11 cellular contexts compared by ENCODE assay signal in genomic region chr13:79407349-79407979, GRCh38. TPM values are rescaled to one million over a fixed set of nuclear protein-coding genes. Genes with fewer than 3 reads are reported as not detected.
A peak's percentile ranks its signal among the peaks of the same experiment; 100 is the strongest.
DNase-seq lines count a peak whose midpoint lies in the region; ATAC-seq, FAIRE-seq and TF ChIP-seq lines count a peak whose summit lies in the region.
"Had no signal": no experiment of that assay in that cellular context is flagged by ENCODE, and none has a peak within 500 bp of the region (broad histone marks: within the 10 kb centered on the region; RNA-seq: fewer than 3 reads in every experiment).

No MANE protein-coding gene starts in this region.

- CTCF ChIA-PET in A549 (lab: Yijun Ruan, JAX) = interaction anchor here (0.8 kb wide), 1 partner anchor 134 kb away, joined by 4 read pairs; no protein-coding TSS in a partner anchor

- no peak for TF ChIP-seq POLR2A in A549 (IDR thresholded peaks at IDR 0.05; ENCODE audit: low read length)

- H3K4me2 ChIP-seq in A549 = peak overlapping the region; percentile 78
- H3K4me2 ChIP-seq in hepatocyte = peak overlapping the region; percentile 80

- no peak for TF ChIP-seq RAD21 in A549 (conservative IDR thresholded peaks at IDR 0.05 in 1 of 2, IDR thresholded peaks at IDR 0.05 in 1 of 2)

- POLR2A ChIA-PET in A549 (lab: Yijun Ruan, JAX) = no interaction called here

- H2AFZ ChIP-seq in hepatocyte = no peak overlapping the region

- H4K20me1 ChIP-seq in hepatocyte (ENCODE audit: insufficient read depth, poor library complexity, severe bottlenecking) = peaks cover 24% of the 10 kb centered on the region

- ATAC-seq in A549 (no peak), HG03108 (IDR thresholded peaks at IDR 0.05; ENCODE audit: unreplicated experiment) (no peak), HG03469 (IDR thresholded peaks at IDR 0.05; ENCODE audit: unreplicated experiment) (no peak), HG02623 (IDR thresholded peaks at IDR 0.05; ENCODE audit: unreplicated experiment) (no peak)
- ATAC-seq: left ventricle myocardium superior had no signal

- H3K27ac ChIP-seq in A549 (peak overlapping the region in 1 of 2 experiments; percentile 12; a peak in 2 of 6 replicates), SJCRH30 (peak overlapping the region; percentile 94; the same call in 1 of the 2 replicates), hepatocyte (peak overlapping the region; percentile 100), tibial artery (no peak overlapping the region)

- H3K27me3 ChIP-seq in SJCRH30 = no peaks in the 10 kb centered on the region
- H3K27me3 ChIP-seq in hepatocyte = no peaks in the 10 kb centered on the region
- H3K27me3 ChIP-seq in tibial artery = no peaks in the 10 kb centered on the region

- no peak for TF ChIP-seq EP300 in A549 (IDR thresholded peaks at IDR 0.05)

- H3K36me3 ChIP-seq in SJCRH30 (peaks cover 7% of the 10 kb centered on the region; the same call in 1 of the 2 replicates), hepatocyte (replicated peaks; ENCODE audit: insufficient read depth, low read depth) (no peaks in the 10 kb centered on the region), tibial artery (no peaks in the 10 kb centered on the region)

- peaks cover 45% of the 10 kb centered on the region for H3K79me2 ChIP-seq in hepatocyte

- no peak for DNase-seq in A549 (ENCODE audit: low read depth in 1 of 2, low spot score in 1 of 2)
- DNase-seq in GM12864 (ENCODE audit: low read depth) = no peak
- no peak for DNase-seq in SJCRH30
- no peak for DNase-seq in hepatocyte (ENCODE audit: low spot score)
- no peak for DNase-seq in tibial artery
- DNase-seq: activated CD4-positive, CD25-positive, alpha-beta regulatory T cell treated with anti-CD3 and anti-CD28 coated beads, Interleukin-2, amount 50 U/mL, for 72 hours; IMR-90; left ventricle myocardium superior had no signal

- intact Hi-C loops in tibial artery (cut with DNase I; ENCODE audit: low total_unique reads) = no loop called here

- peaks cover 25% of the 10 kb centered on the region for H3K4me1 ChIP-seq in A549
- peaks cover 34% of the 10 kb centered on the region for H3K4me1 ChIP-seq in SJCRH30
- peaks cover 32% of the 10 kb centered on the region for H3K4me1 ChIP-seq in hepatocyte (ENCODE audit: insufficient read depth)
- peaks cover 0 to 40% (median 24%) of the 10 kb centered on the region in 4 donors for H3K4me1 ChIP-seq in tibial artery

- H3K9me2 ChIP-seq in hepatocyte (replicated peaks; ENCODE audit: insufficient read depth) = no peaks in the 10 kb centered on the region

- no peak for TF ChIP-seq CTCF in A549 (IDR thresholded peaks at IDR 0.05)
- TF ChIP-seq CTCF in GM12864 (IDR thresholded peaks at IDR 0.05; ENCODE audit: low read depth, low read length, missing control alignments) = no peak
- TF ChIP-seq CTCF in hepatocyte (IDR thresholded peaks at IDR 0.05; ENCODE audit: poor library complexity) = no peak
- TF ChIP-seq CTCF in tibial artery (IDR thresholded peaks at IDR 0.05) = no peak

- WGBS in A549 (ENCODE audit: missing lambda C conversion rate) = 86% methylated on average over 4 of the region's 4 CpGs
- WGBS in hepatocyte (ENCODE audit: low lambda C conversion rate, missing lambda C conversion rate) = 82% methylated on average over 4 of the region's 4 CpGs

- no peaks in the 10 kb centered on the region for H3K9me3 ChIP-seq in A549
- H3K9me3 ChIP-seq in SJCRH30 (replicated peaks) = no peaks in the 10 kb centered on the region
- H3K9me3 ChIP-seq in hepatocyte (ENCODE audit: low read depth) = no peaks in the 10 kb centered on the region
- H3K9me3 ChIP-seq in tibial artery = no peaks in the 10 kb centered on the region

- no peak for FAIRE-seq in A549 (lab: Jason Lieb, UNC)

- peak overlapping the region; percentile 82; the same call in 1 of the 3 replicates for H3K4me3 ChIP-seq in A549
- H3K4me3 ChIP-seq in GM12864 (ENCODE audit: low read depth, low read length) = peak overlapping the region; percentile 64; the same call in 1 of the 2 replicates
- peak overlapping the region; percentile 83 for H3K4me3 ChIP-seq in SJCRH30
- H3K4me3 ChIP-seq in hepatocyte = peak overlapping the region; percentile 89
- H3K4me3 ChIP-seq in tibial artery = no peak overlapping the region

TF ChIP-seq in A549, 52 proteins besides CTCF, POLR2A, EP300 and RAD21:
- no peak for TF ChIP-seq TP53 (CRISPR knock-in tag; IDR thresholded peaks at IDR 0.05)
- no peak for TF ChIP-seq GATA3 (IDR thresholded peaks at IDR 0.05; ENCODE audit: borderline replicate concordance)
- TF ChIP-seq, protein P1, sequence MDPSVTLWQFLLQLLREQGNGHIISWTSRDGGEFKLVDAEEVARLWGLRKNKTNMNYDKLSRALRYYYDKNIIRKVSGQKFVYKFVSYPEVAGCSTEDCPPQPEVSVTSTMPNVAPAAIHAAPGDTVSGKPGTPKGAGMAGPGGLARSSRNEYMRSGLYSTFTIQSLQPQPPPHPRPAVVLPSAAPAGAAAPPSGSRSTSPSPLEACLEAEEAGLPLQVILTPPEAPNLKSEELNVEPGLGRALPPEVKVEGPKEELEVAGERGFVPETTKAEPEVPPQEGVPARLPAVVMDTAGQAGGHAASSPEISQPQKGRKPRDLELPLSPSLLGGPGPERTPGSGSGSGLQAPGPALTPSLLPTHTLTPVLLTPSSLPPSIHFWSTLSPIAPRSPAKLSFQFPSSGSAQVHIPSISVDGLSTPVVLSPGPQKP (IDR thresholded peaks at IDR 0.05; ENCODE audit: low read depth, low read length) = no peak
- TF ChIP-seq EHF (CRISPR knock-in tag; IDR thresholded peaks at IDR 0.05) = no peak
- TF ChIP-seq MYC (IDR thresholded peaks at IDR 0.05; ENCODE audit: borderline replicate concordance, low read length) = no peak

RNA-seq across cellular contexts. Expression of gene RBM26, which starts 1.4 kb away (rescaled TPM):
- polyA plus RNA-seq in A549 (2011; rRNA removed) = 25.3 and 29.5 TPM in 2 replicates
- polyA plus RNA-seq in A549 (2012; cell fraction: cytosol; rRNA removed) = 6.4 TPM in 2 replicates
- polyA plus RNA-seq in A549 (2012; cell fraction: nucleus; rRNA removed) = 10.4 and 16.9 TPM in 2 replicates
- polyA plus RNA-seq in A549 (2017; fragmentation: RNase III; extraction: RNeasy Plus Mini Kit Qiagen cat#74134 plus additional on column Dnase treatment) = 27.7 to 29.7 TPM (median 29.4 TPM) in 3 replicates
- 12.3 and 14.5 TPM in 2 replicates for polyA minus RNA-seq in A549 (2011; rRNA and poly(A)+ RNA removed)
- total RNA-seq in SJCRH30 (2014; rRNA removed; shearing (Covaris generic)) = 79.8 and 98.3 TPM in 2 replicates
- 38.8 and 45.9 TPM in 2 replicates for total RNA-seq in hepatocyte
- 17.5 and 19.3 TPM in 2 replicates for polyA plus RNA-seq in hepatocyte

Comparison
In these comparisons a context has a peak if more than half of its experiments do, and no peak if none do; other contexts are left out.
1. H3K27ac ChIP-seq: peak in SJCRH30 (single experiment) and hepatocyte (single experiment); none in tibial artery (0 of 2).
2. H3K4me3 ChIP-seq: peak in A549 (single experiment), GM12864 (single experiment), SJCRH30 (single experiment) and hepatocyte (single experiment); none in tibial artery (0 of 2).